8 cellular contexts compared by ENCODE assay signal in the genomic region with DNA sequence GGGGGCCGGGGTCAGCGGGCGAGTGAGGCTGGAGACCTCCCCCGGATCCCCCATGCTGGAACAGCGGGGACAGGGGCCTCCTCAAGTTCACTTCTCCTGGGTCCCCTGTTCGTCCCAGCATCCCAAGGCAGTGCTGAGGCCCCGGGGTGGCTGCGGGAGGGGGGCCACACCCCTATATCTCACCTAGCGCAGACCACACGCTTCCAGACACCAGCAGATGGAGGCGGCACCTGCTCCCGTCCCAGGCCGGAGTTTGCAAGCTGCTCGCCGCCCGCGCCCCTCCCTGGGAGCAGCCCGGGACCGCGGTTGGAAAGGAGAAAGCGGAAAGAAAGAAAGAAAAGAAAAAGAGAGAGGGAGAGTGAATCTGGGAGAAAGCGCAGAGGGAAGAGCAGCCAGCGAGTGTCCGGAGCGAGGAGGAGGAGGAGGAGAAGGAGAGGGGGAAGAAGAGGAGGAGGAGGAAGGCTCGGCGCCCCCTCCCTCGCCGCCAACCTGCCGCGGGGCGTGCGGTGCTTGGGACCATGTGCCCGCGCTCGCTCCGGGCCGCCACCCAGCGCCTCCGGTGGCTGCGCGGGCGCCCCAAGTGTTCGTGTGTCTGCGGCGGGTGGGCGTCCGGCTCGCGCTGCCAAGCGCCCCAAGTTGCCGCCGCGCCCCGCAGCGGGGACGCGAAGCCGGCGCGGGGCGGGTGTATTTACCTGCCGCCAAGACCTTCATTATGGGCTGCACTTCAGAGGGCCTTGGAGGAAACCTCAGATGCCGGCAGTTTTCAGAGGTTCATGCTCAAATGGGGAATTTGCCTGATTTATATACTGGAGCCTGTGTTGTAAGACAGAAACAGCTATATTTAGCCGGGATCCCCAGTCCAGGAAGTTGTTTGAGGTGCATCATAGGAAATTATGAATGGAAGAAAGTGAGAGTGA. TPM values are rescaled to one million over a fixed set of nuclear protein-coding genes. Genes with fewer than 3 reads are reported as not detected.
DNase-seq lines count a peak whose midpoint lies in the region; ATAC-seq, FAIRE-seq and TF ChIP-seq lines count a peak whose summit lies in the region.

TSS of gene LIF (minus strand) at position 775 of the 917 bp plus-strand sequence. CDS start at position 711, 64 bp downstream.

- H3K9me1 ChIP-seq in K562 (ENCODE audit: control insufficient read depth, insufficient read depth, low read length) = no peaks in the 10 kb centered on the region

- no peaks in the 10 kb centered on the region for H3K9me3 Mint-ChIP-seq in T-helper 1 cell treated with Interleukin-12 subunit alpha and Interleukin-12 subunit beta and Interleukin-4 antibody, amounts not matched to agents 30 μg/mL and 1 μg/mL, for 36 hours

- peak; percentile 60 for ATAC-seq in K562
- ATAC-seq in GM19324 (IDR thresholded peaks at IDR 0.05; ENCODE audit: low FRiP score, unreplicated experiment) = no peak
- no peak for ATAC-seq in HG03442 (IDR thresholded peaks at IDR 0.05; ENCODE audit: unreplicated experiment)

- 0% methylated on average over 4 of the region's 65 CpGs for WGBS in K562 (ENCODE audit: insufficient coverage, low coverage, missing lambda C conversion rate)

- H3K4me1 Mint-ChIP-seq in T-helper 1 cell treated with Interleukin-12 subunit alpha and Interleukin-12 subunit beta and Interleukin-4 antibody, amounts not matched to agents 30 μg/mL and 1 μg/mL, for 36 hours (ENCODE audit: low read depth) = peaks cover 57% of the 10 kb centered on the region

- H3K4me3 ChIP-seq in K562 = peak within 1 kb of the TSS; percentile 22

- DNase-seq in NCI-H1417 (lab: John Stamatoyannopoulos, UW) (peak in 2 of 3 experiments; percentile 4 to 8), NCI-H1417 treated with DMSO at 0.1 percent for 48 hours (lab: John Stamatoyannopoulos, UW) (no peak), K562 (ENCODE audit: extremely low read depth in 1 of 4, low spot score in 3 of 4) (peak; percentile 18 to 65 (median 43)), iris pigment epithelial cell (ENCODE audit: low read depth) (peak; percentile 86)
- DNase-seq in stimulated activated CD4-positive, alpha-beta T cell treated with anti-CD3 and anti-CD28 coated beads, Interleukin-2, amount 100 ng/mL, for 4 hours (ENCODE audit: low read depth) = peak; percentile 57

- H3K36me3 Mint-ChIP-seq in T-helper 1 cell treated with Interleukin-12 subunit alpha and Interleukin-12 subunit beta and Interleukin-4 antibody, amounts not matched to agents 30 μg/mL and 1 μg/mL, for 36 hours (ENCODE audit: low read depth) = peaks cover 30% of the 10 kb centered on the region

- H3K4me1 ChIP-seq in K562 (replicated peaks in 1 of 2; ENCODE audit: control insufficient read depth in 2 of 2, insufficient read depth in 2 of 2, low read length in 2 of 2) = peaks cover 0 to 28% of the 10 kb centered on the region in 2 experiments; a peak in 2 of 5 replicates

- TF ChIP-seq EP300 in K562 (IDR thresholded peaks at IDR 0.05; ENCODE audit: low read length) = no peak

- CTCF ChIA-PET in K562 (lab: Yijun Ruan, JAX; ENCODE audit: low intra/inter-chr PET ratio) = no interaction called here

- no peak for FAIRE-seq in K562 (lab: Jason Lieb, UNC)

- no peaks in the 10 kb centered on the region for H3K27me3 Mint-ChIP-seq in T-helper 1 cell treated with Interleukin-12 subunit alpha and Interleukin-12 subunit beta and Interleukin-4 antibody, amounts not matched to agents 30 μg/mL and 1 μg/mL, for 36 hours (ENCODE audit: low read depth)

- in situ Hi-C loops in K562 (cut with MboI) = no loop called here

- BruUV-seq in K562 (replicated peaks; lab: Mats Ljungman, UMichigan) = no TSS peak

- peak within 1 kb of the TSS; percentile 96 for H3K27ac Mint-ChIP-seq in T-helper 1 cell treated with Interleukin-12 subunit alpha and Interleukin-12 subunit beta and Interleukin-4 antibody, amounts not matched to agents 30 μg/mL and 1 μg/mL, for 36 hours

- POLR2A ChIA-PET in K562 (lab: Yijun Ruan, JAX) = no interaction called here

- no peak for TF ChIP-seq POLR2A in K562 (conservative IDR thresholded peaks at IDR 0.05)

- peak within 1 kb of the TSS; percentile 55 for H3K4me2 ChIP-seq in K562 (ENCODE audit: insufficient read depth, low read length)

- intact Hi-C loops in K562 (cut with micrococcal nuclease) = no loop called here

- H4K20me1 ChIP-seq in K562 (replicated peaks; ENCODE audit: control insufficient read depth, insufficient read depth, low read length) = 0 out of 2 replicates have a peak, but pooled peaks cover 4% of the 10 kb centered on the region

- no peak within 1 kb of the TSS for H3K27ac ChIP-seq in K562 (ENCODE audit: extremely low read depth, low read depth, low read length)

- peak within 1 kb of the TSS; percentile 97 for H3K4me3 Mint-ChIP-seq in T-helper 1 cell treated with Interleukin-12 subunit alpha and Interleukin-12 subunit beta and Interleukin-4 antibody, amounts not matched to agents 30 μg/mL and 1 μg/mL, for 36 hours

- peak within 1 kb of the TSS; percentile 50; the same call in 1 of the 2 replicates for H2AFZ ChIP-seq in K562 (ENCODE audit: low read depth, low read length)

- no peak for TF ChIP-seq RAD21 in K562 (CRISPR knock-in tag; conservative IDR thresholded peaks at IDR 0.05 in 1 of 2, IDR thresholded peaks at IDR 0.05 in 1 of 2)

- H3K9ac ChIP-seq in K562 (ENCODE audit: insufficient read depth in 1 of 2, low read depth in 2 of 2, low read length in 2 of 2) = peak within 1 kb of the TSS in 1 of 2 experiments; percentile 81; a peak in 2 of 4 replicates

- no peaks in the 10 kb centered on the region for H3K79me2 ChIP-seq in K562 (ENCODE audit: control insufficient read depth, insufficient read depth, low read length)

- TF ChIP-seq CTCF in K562 (IDR thresholded peaks at IDR 0.05 in 2 of 3, conservative IDR thresholded peaks at IDR 0.05 in 1 of 3; ENCODE audit: insufficient read depth in 2 of 3, low read depth in 1 of 3, low read length in 3 of 3) = peak in 1 of 3 experiments; percentile 26; a peak in 1 of 6 replicates

- H3K27me3 ChIP-seq in K562 (ENCODE audit: control insufficient read depth in 2 of 2, insufficient read depth in 2 of 2, low read length in 2 of 2) = peaks cover 0 to 39% of the 10 kb centered on the region in 2 experiments; a peak in 2 of 5 replicates

- no peaks in the 10 kb centered on the region for H3K9me3 ChIP-seq in K562 (replicated peaks; ENCODE audit: control insufficient read depth, insufficient read depth, low read depth, low read length)

- no peaks in the 10 kb centered on the region for H3K36me3 ChIP-seq in K562 (ENCODE audit: control insufficient read depth, insufficient read depth, low read length)

TF ChIP-seq in K562, 482 proteins besides CTCF, POLR2A, EP300 and RAD21 (continues in another document):
- TF ChIP-seq, protein P1, sequence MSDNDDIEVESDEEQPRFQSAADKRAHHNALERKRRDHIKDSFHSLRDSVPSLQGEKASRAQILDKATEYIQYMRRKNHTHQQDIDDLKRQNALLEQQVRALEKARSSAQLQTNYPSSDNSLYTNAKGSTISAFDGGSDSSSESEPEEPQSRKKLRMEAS (CRISPR knock-in tag; IDR thresholded peaks at IDR 0.05) = peak; percentile 70
- TF ChIP-seq NELFE (IDR thresholded peaks at IDR 0.05; ENCODE audit: insufficient read depth, insufficient read length) (no peak), BCOR (IDR thresholded peaks at IDR 0.05) (peak; percentile 29; the same call in 1 of the 2 replicates), HDAC1 (IDR thresholded peaks at IDR 0.05) (peak in 1 of 2 experiments; percentile 30; a peak in 1 of 4 replicates)
- TF ChIP-seq, protein P2, sequence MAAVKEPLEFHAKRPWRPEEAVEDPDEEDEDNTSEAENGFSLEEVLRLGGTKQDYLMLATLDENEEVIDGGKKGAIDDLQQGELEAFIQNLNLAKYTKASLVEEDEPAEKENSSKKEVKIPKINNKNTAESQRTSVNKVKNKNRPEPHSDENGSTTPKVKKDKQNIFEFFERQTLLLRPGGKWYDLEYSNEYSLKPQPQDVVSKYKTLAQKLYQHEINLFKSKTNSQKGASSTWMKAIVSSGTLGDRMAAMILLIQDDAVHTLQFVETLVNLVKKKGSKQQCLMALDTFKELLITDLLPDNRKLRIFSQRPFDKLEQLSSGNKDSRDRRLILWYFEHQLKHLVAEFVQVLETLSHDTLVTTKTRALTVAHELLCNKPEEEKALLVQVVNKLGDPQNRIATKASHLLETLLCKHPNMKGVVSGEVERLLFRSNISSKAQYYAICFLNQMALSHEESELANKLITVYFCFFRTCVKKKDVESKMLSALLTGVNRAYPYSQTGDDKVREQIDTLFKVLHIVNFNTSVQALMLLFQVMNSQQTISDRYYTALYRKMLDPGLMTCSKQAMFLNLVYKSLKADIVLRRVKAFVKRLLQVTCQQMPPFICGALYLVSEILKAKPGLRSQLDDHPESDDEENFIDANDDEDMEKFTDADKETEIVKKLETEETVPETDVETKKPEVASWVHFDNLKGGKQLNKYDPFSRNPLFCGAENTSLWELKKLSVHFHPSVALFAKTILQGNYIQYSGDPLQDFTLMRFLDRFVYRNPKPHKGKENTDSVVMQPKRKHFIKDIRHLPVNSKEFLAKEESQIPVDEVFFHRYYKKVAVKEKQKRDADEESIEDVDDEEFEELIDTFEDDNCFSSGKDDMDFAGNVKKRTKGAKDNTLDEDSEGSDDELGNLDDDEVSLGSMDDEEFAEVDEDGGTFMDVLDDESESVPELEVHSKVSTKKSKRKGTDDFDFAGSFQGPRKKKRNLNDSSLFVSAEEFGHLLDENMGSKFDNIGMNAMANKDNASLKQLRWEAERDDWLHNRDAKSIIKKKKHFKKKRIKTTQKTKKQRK (IDR thresholded peaks at IDR 0.05; ENCODE audit: borderline replicate concordance, low read depth, low read length) = no peak

RNA-seq across cellular contexts. Expression of gene LIF, which starts in this region (rescaled TPM):
- 0.35 and 2.6 TPM in 2 replicates for total RNA-seq in K562 (2011; cell fraction: chromatin; rRNA removed; ENCODE audit: low replicate concordance)
- 0.39 and 0.50 TPM in 2 replicates for total RNA-seq in K562 (2011; cell fraction: nucleolus; rRNA removed)
- 0.29 and 0.38 TPM in 2 replicates for total RNA-seq in K562 (2011; cell fraction: nucleoplasm; rRNA removed)
- total RNA-seq in K562 (2014; rRNA removed) = 0.04 and 0.05 TPM in 2 replicates
- 0.03 TPM in 1 of 2 replicates, not detected in the other for total RNA-seq in K562 (2014; rRNA removed; fragmentation: Illumina TruSeq; extraction: Trizol)
- 0.11 and 0.34 TPM in 2 replicates for total RNA-seq in K562 (2015; rRNA removed; fragmentation: Illumina TruSeq; extraction: Trizol)
- 0.31 TPM in 2 replicates for total RNA-seq in K562 (2021)
- 0.16 and 0.39 TPM in 2 replicates for polyA plus RNA-seq in K562 (2011; rRNA removed)
- 0.09 and 0.72 TPM in 2 replicates for polyA plus RNA-seq in K562 (2011; cell fraction: cytosol; rRNA removed)
- 0.53 and 7.0 TPM in 2 replicates for polyA plus RNA-seq in K562 (2011; cell fraction: nucleus; rRNA removed)
- 0.06 and 0.08 TPM in 2 replicates for polyA plus RNA-seq in K562 (2012)
- polyA plus RNA-seq in K562 (2014; fragmentation: Illumina TruSeq; extraction: Trizol) = 0.04 and 0.09 TPM in 2 replicates
- not detected for polyA plus RNA-seq in K562 (2014; fragmentation: Nextera tagmentation; extraction: Ambion mirVana)
- polyA plus RNA-seq in K562 (2014; rRNA removed) = 0.03 and 0.25 TPM in 2 replicates
- polyA minus RNA-seq in K562 (2011; rRNA and poly(A)+ RNA removed) = 0.14 TPM in 1 of 2 replicates, not detected in the other
- polyA minus RNA-seq in K562 (2011; cell fraction: cytosol; rRNA and poly(A)+ RNA removed) = 0.27 and 0.29 TPM in 2 replicates
- 0.27 and 0.33 TPM in 2 replicates for polyA minus RNA-seq in K562 (2011; cell fraction: nucleus; rRNA and poly(A)+ RNA removed)
